In genomic region chr2:240560480-240561324, GRCh38 we compare ENCODE assay signal across 8 cellular contexts. TPM values are rescaled to one million over a fixed set of nuclear protein-coding genes. Genes with fewer than 3 reads are reported as not detected.
A peak's percentile ranks its signal among the peaks of the same experiment; 100 is the strongest.
DNase-seq lines count a peak whose midpoint lies in the region; ATAC-seq and TF ChIP-seq lines count a peak whose summit lies in the region.

No MANE protein-coding gene starts in this region.

- H3K9me3 ChIP-seq in SU-DHL-6 (ENCODE audit: insufficient read depth, low read length) (no peaks in the 10 kb centered on the region), cardiac muscle cell (ENCODE audit: low read depth) (no peaks in the 10 kb centered on the region)

- peak overlapping the region; percentile 93 for H3K4me2 ChIP-seq in SU-DHL-6 (ENCODE audit: low read depth, low read length, poor library complexity, severe bottlenecking)

- no peaks in the 10 kb centered on the region for H3K27me3 Mint-ChIP-seq in activated naive CD8-positive, alpha-beta T cell treated with anti-CD3 and anti-CD28 coated beads, Interleukin-2, amount 50 U/mL, for 24 hours
- H3K27me3 Mint-ChIP-seq in type B pancreatic cell: no peaks in the 10 kb centered on the region

- H3K79me2 ChIP-seq in SU-DHL-6 (ENCODE audit: insufficient read depth, low read length): peaks cover 51% of the 10 kb centered on the region

- H3K36me3 ChIP-seq in SU-DHL-6 (ENCODE audit: low read length) (0 out of 2 replicates have a peak, but pooled peaks cover 3% of the 10 kb centered on the region), cardiac muscle cell (no peaks in the 10 kb centered on the region)

- H3K4me1 Mint-ChIP-seq in activated naive CD8-positive, alpha-beta T cell treated with anti-CD3 and anti-CD28 coated beads, Interleukin-2, amount 50 U/mL, for 24 hours: peaks cover 74% of the 10 kb centered on the region
- peaks cover 26% of the 10 kb centered on the region for H3K4me1 Mint-ChIP-seq in type B pancreatic cell (ENCODE audit: unreplicated experiment)

- no peaks in the 10 kb centered on the region for H3K27me3 ChIP-seq in SU-DHL-6 (ENCODE audit: low read length)
- H3K27me3 ChIP-seq in cardiac muscle cell: no peaks in the 10 kb centered on the region

- no peaks in the 10 kb centered on the region for H3K9me3 Mint-ChIP-seq in activated naive CD8-positive, alpha-beta T cell treated with anti-CD3 and anti-CD28 coated beads, Interleukin-2, amount 50 U/mL, for 24 hours
- H3K9me3 Mint-ChIP-seq in type B pancreatic cell: no peaks in the 10 kb centered on the region

- DNase-seq in NCI-H1417 (lab: John Stamatoyannopoulos, UW) (peak; percentile 94 to 99 (median 98)), cardiac muscle cell (ENCODE audit: low read depth in 1 of 2, low spot score in 1 of 2) (peak; percentile 99), pons (ENCODE audit: low spot score) (peak; percentile 99), type B pancreatic cell (ENCODE audit: extremely low spot score, unreplicated experiment) (peak; percentile 99)
- peak; percentile 100 for DNase-seq in activated naive CD8-positive, alpha-beta T cell treated with anti-CD3 and anti-CD28 coated beads, Interleukin-2, amount 50 U/mL, for 24 hours

- peak overlapping the region; percentile 99 for H3K9ac ChIP-seq in SU-DHL-6 (ENCODE audit: low read length)

- H3K4me1 ChIP-seq in cardiac muscle cell (ENCODE audit: low read depth): peaks cover 9% of the 10 kb centered on the region

- peak overlapping the region; percentile 96 for H3K27ac ChIP-seq in SU-DHL-6 (ENCODE audit: low read depth, low read length)
- peak overlapping the region; percentile 91 for H3K27ac ChIP-seq in cardiac muscle cell

- peaks cover 46% of the 10 kb centered on the region for H3K36me3 Mint-ChIP-seq in activated naive CD8-positive, alpha-beta T cell treated with anti-CD3 and anti-CD28 coated beads, Interleukin-2, amount 50 U/mL, for 24 hours (ENCODE audit: low read depth)
- peaks cover 9% of the 10 kb centered on the region for H3K36me3 Mint-ChIP-seq in type B pancreatic cell

- peak overlapping the region; percentile 39 for H2AFZ ChIP-seq in SU-DHL-6 (ENCODE audit: low read depth, low read length, severe bottlenecking)

- peak; percentile 65 for ATAC-seq in HG02759 (IDR thresholded peaks at IDR 0.05; ENCODE audit: unreplicated experiment)
- ATAC-seq in activated naive CD8-positive, alpha-beta T cell treated with anti-CD3 and anti-CD28 coated beads, Interleukin-2, amount 50 U/mL, for 24 hours: peak; percentile 51

- H3K27ac Mint-ChIP-seq in activated naive CD8-positive, alpha-beta T cell treated with anti-CD3 and anti-CD28 coated beads, Interleukin-2, amount 50 U/mL, for 24 hours: peak overlapping the region; percentile 86
- H3K27ac Mint-ChIP-seq in type B pancreatic cell: peak overlapping the region; percentile 98

- H3K4me3 ChIP-seq in SU-DHL-6 (ENCODE audit: insufficient read depth, low read length, poor library complexity, severe bottlenecking) (peak overlapping the region; percentile 87), cardiac muscle cell (peak overlapping the region; percentile 87)

- peak overlapping the region; percentile 86 for H3K4me3 Mint-ChIP-seq in activated naive CD8-positive, alpha-beta T cell treated with anti-CD3 and anti-CD28 coated beads, Interleukin-2, amount 50 U/mL, for 24 hours
- H3K4me3 Mint-ChIP-seq in type B pancreatic cell: peak overlapping the region; percentile 91

- H3F3A ChIP-seq in SU-DHL-6 (ENCODE audit: insufficient read depth): peaks cover 24% of the 10 kb centered on the region

- no peaks in the 10 kb centered on the region for H4K20me1 ChIP-seq in SU-DHL-6 (ENCODE audit: low read depth, low read length)

- TF ChIP-seq CTCF in GM12872 (IDR thresholded peaks at IDR 0.05; ENCODE audit: insufficient read depth, low read depth, low read length) (peak; percentile 36; the same call in 1 of the 3 replicates), SU-DHL-6 (IDR thresholded peaks at IDR 0.05; ENCODE audit: insufficient read depth, low read length, poor library complexity, severe bottlenecking) (no peak), cardiac muscle cell (IDR thresholded peaks at IDR 0.05; ENCODE audit: low read depth, low read length) (peak; percentile 26), type B pancreatic cell (conservative IDR thresholded peaks at IDR 0.05) (peak; percentile 64)

- no peaks in the 10 kb centered on the region for H3K9me2 ChIP-seq in SU-DHL-6 (replicated peaks; ENCODE audit: insufficient read depth, low read length)

RNA-seq across cellular contexts. Expression of gene DUSP28, which starts 0.5 kb away (rescaled TPM):
- total RNA-seq in cardiac muscle cell: 10.2 and 29.2 TPM in 2 replicates
- 22.1 and 24.9 TPM in 2 replicates for polyA plus RNA-seq in cardiac muscle cell
- total RNA-seq in type B pancreatic cell (ENCODE audit: low replicate concordance): 4.3 and 6.4 TPM in 2 replicates

RNA-seq across cellular contexts. Expression of gene ANKMY1, which starts 2.9 kb away (rescaled TPM):
- total RNA-seq in cardiac muscle cell (6.9 and 10.8 TPM in 2 replicates), type B pancreatic cell (ENCODE audit: low replicate concordance) (13.4 and 16.8 TPM in 2 replicates)
- polyA plus RNA-seq in cardiac muscle cell: 7.6 and 10.1 TPM in 2 replicates

RNA-seq across cellular contexts. Expression of gene RNPEPL1, which starts 7.6 kb away (rescaled TPM):
- total RNA-seq in cardiac muscle cell (43.5 and 49.0 TPM in 2 replicates), type B pancreatic cell (ENCODE audit: low replicate concordance) (40.5 and 66.4 TPM in 2 replicates)
- 59.7 and 61.2 TPM in 2 replicates for polyA plus RNA-seq in cardiac muscle cell

RNA-seq across cellular contexts. Expression of gene CAPN10, which starts 25.8 kb away (rescaled TPM):
- total RNA-seq in cardiac muscle cell (60.8 and 61.6 TPM in 2 replicates), type B pancreatic cell (ENCODE audit: low replicate concordance) (36.3 and 55.2 TPM in 2 replicates)
- 57.9 and 62.8 TPM in 2 replicates for polyA plus RNA-seq in cardiac muscle cell

Comparison
In these comparisons a context has a peak if more than half of its experiments do, and no peak if none do; other contexts are left out.
1. Peak in every context shown above with its lines: DNase-seq, ATAC-seq, H3K4me3 ChIP-seq and H3K27ac ChIP-seq.